18 cellular contexts compared by ENCODE assay signal in genomic region chr7:77846317-77847092, GRCh38. TPM values are rescaled to one million over a fixed set of nuclear protein-coding genes. Genes with fewer than 3 reads are reported as not detected.
DNase-seq lines count a peak whose midpoint lies in the region; ATAC-seq and TF ChIP-seq lines count a peak whose summit lies in the region.
"Had no signal": no experiment of that assay in that cellular context is flagged by ENCODE, and none has a peak within 500 bp of the region (broad histone marks: within the 10 kb centered on the region; RNA-seq: fewer than 3 reads in every experiment).

No MANE protein-coding gene starts in this region.

- H3K4me3 Mint-ChIP-seq in CD8-positive, alpha-beta memory T cell, result no peak overlapping the region
- H3K4me3 Mint-ChIP-seq in effector memory CD8-positive, alpha-beta T cell, result no peak overlapping the region
- no peak overlapping the region for H3K4me3 Mint-ChIP-seq in activated T-cell treated with anti-CD3 and anti-CD28 coated beads, Interleukin-2, amount 50 U/mL, for 72 hours
- H3K4me3 Mint-ChIP-seq: B cell; CD4-positive, alpha-beta T cell had no signal

- H3F3A ChIP-seq in SU-DHL-6 (ENCODE audit: insufficient read depth), result peaks cover 51% of the 10 kb centered on the region

- no peak overlapping the region for H3K14ac ChIP-seq in trophoblast cell (ENCODE audit: low read length)

- H3K36me3 Mint-ChIP-seq in CD8-positive, alpha-beta memory T cell, result peaks cover 0 to 24% (median 7%) of the 10 kb centered on the region in 3 donors
- H3K36me3 Mint-ChIP-seq in effector memory CD8-positive, alpha-beta T cell (ENCODE audit: insufficient read depth), result peaks cover 3% of the 10 kb centered on the region
- peaks cover 0 to 2% of the 10 kb centered on the region in 2 donors for H3K36me3 Mint-ChIP-seq in activated T-cell treated with anti-CD3 and anti-CD28 coated beads, Interleukin-2, amount 50 U/mL, for 72 hours (ENCODE audit: insufficient read depth in 2 of 2)

- H2BK12ac ChIP-seq in trophoblast cell (ENCODE audit: low read length), result no peak overlapping the region

- H3K4me3 ChIP-seq in CD8-positive, alpha-beta memory T cell (ENCODE audit: low read length), result no peak overlapping the region
- H3K4me3 ChIP-seq in SU-DHL-6 (ENCODE audit: insufficient read depth, low read length, poor library complexity, severe bottlenecking), result no peak overlapping the region
- H3K4me3 ChIP-seq in gastrocnemius medialis, result no peak overlapping the region
- no peak overlapping the region for H3K4me3 ChIP-seq in trophoblast cell (ENCODE audit: low read depth, low read length)

- no CpG with 5 or more reads among the region's 8 CpGs for WGBS in trophoblast cell (ENCODE audit: extremely low coverage, insufficient coverage, insufficient read length)

- H4K91ac ChIP-seq in trophoblast cell (ENCODE audit: low read depth, low read length), result no peak overlapping the region

- H2AK5ac ChIP-seq in trophoblast cell (ENCODE audit: low read length), result no peak overlapping the region

- no peaks in the 10 kb centered on the region for H4K20me1 ChIP-seq in SU-DHL-6 (ENCODE audit: low read depth, low read length)

- H3K18ac ChIP-seq in trophoblast cell (ENCODE audit: low read length), result no peak overlapping the region

- TF ChIP-seq CTCF in SU-DHL-6 (IDR thresholded peaks at IDR 0.05; ENCODE audit: insufficient read depth, low read length, poor library complexity, severe bottlenecking), result no peak
- no peak for TF ChIP-seq CTCF in gastrocnemius medialis (IDR thresholded peaks at IDR 0.05 in 4 of 5, conservative IDR thresholded peaks at IDR 0.05 in 1 of 5)

- H2AFZ ChIP-seq in SU-DHL-6 (ENCODE audit: low read depth, low read length, severe bottlenecking) (no peak overlapping the region), trophoblast cell (ENCODE audit: insufficient read depth, low read length, poor library complexity) (no peak overlapping the region)

- peaks cover 27 to 57% (median 41%) of the 10 kb centered on the region in 3 donors for H3K4me1 Mint-ChIP-seq in CD8-positive, alpha-beta memory T cell
- H3K4me1 Mint-ChIP-seq in effector memory CD8-positive, alpha-beta T cell (ENCODE audit: low read depth in 2 of 2), result peaks cover 16 to 35% of the 10 kb centered on the region in 2 donors
- peaks cover 14% of the 10 kb centered on the region for H3K4me1 Mint-ChIP-seq in activated T-cell treated with anti-CD3 and anti-CD28 coated beads, Interleukin-2, amount 50 U/mL, for 72 hours (ENCODE audit: low read depth)

- intact Hi-C loops in gastrocnemius medialis (cut with DNase I; ENCODE audit: low total_unique reads), result no loop called here

- no peak overlapping the region for H3K4ac ChIP-seq in trophoblast cell (ENCODE audit: low read depth, low read length)

- H3K27me3 ChIP-seq in CD8-positive, alpha-beta memory T cell (ENCODE audit: insufficient read depth, low read length, poor library complexity, severe bottlenecking), result no peaks in the 10 kb centered on the region
- no peaks in the 10 kb centered on the region for H3K27me3 ChIP-seq in SU-DHL-6 (ENCODE audit: low read length)
- no peaks in the 10 kb centered on the region for H3K27me3 ChIP-seq in gastrocnemius medialis
- H3K27me3 ChIP-seq in trophoblast cell (ENCODE audit: insufficient read depth, low read length), result no peaks in the 10 kb centered on the region

- POLR2A ChIA-PET in CD8-positive, alpha-beta memory T cell (lab: Charles Lee), result no interaction called here

- ATAC-seq in effector memory CD8-positive, alpha-beta T cell (replicated peaks), result no peak
- ATAC-seq in gastrocnemius medialis, result no peak
- no peak for ATAC-seq in activated T-cell treated with anti-CD3 and anti-CD28 coated beads, Interleukin-2, amount 50 U/mL, for 72 hours (replicated peaks in 1 of 2)
- ATAC-seq: HCT116 had no signal

- no peaks in the 10 kb centered on the region for H3K9me3 Mint-ChIP-seq in CD8-positive, alpha-beta memory T cell
- H3K9me3 Mint-ChIP-seq in effector memory CD8-positive, alpha-beta T cell, result no peaks in the 10 kb centered on the region
- peaks cover 0 to 1% of the 10 kb centered on the region in 2 donors for H3K9me3 Mint-ChIP-seq in activated T-cell treated with anti-CD3 and anti-CD28 coated beads, Interleukin-2, amount 50 U/mL, for 72 hours
- H3K9me3 Mint-ChIP-seq: CD4-positive, alpha-beta T cell had no signal

- no peak overlapping the region for H4K8ac ChIP-seq in trophoblast cell (ENCODE audit: low read depth, low read length)

- no peak for DNase-seq in CD8-positive, alpha-beta memory T cell
- DNase-seq in effector memory CD8-positive, alpha-beta T cell, result no peak
- DNase-seq in gastrocnemius medialis (no peak), putamen (ENCODE audit: low spot score) (no peak), trophoblast cell (no peak), amygdala (lab: John Stamatoyannopoulos, UW) (no peak)
- DNase-seq in activated T-cell treated with anti-CD3 and anti-CD28 coated beads, Interleukin-2, amount 50 U/mL, for 72 hours, result no peak
- DNase-seq: 8988T; C1 segment of cervical spinal cord; CD4-positive, alpha-beta T cell; DMS153; DMS79 treated with DMSO at 0.1 percent for 48 hours; EL; IMR-90 had no signal

- H3K79me1 ChIP-seq in trophoblast cell (ENCODE audit: low read length), result no peaks in the 10 kb centered on the region

- H3K36me3 ChIP-seq in CD8-positive, alpha-beta memory T cell (ENCODE audit: insufficient read depth, low read length), result no peaks in the 10 kb centered on the region
- peaks cover 16% of the 10 kb centered on the region; the same call in 1 of the 2 replicates for H3K36me3 ChIP-seq in SU-DHL-6 (ENCODE audit: low read length)
- H3K36me3 ChIP-seq in gastrocnemius medialis, result no peaks in the 10 kb centered on the region
- no peaks in the 10 kb centered on the region for H3K36me3 ChIP-seq in trophoblast cell (ENCODE audit: control insufficient read depth in 1 of 2, insufficient read depth in 2 of 2, low read length in 2 of 2)

- H3K27ac ChIP-seq in CD8-positive, alpha-beta memory T cell (ENCODE audit: low read depth, low read length), result peak overlapping the region; percentile 33
- H3K27ac ChIP-seq in SU-DHL-6 (ENCODE audit: low read depth, low read length) (peak overlapping the region; percentile 84), gastrocnemius medialis (peak overlapping the region in 3 of 4 donors; percentile 42 to 70 (median 54)), trophoblast cell (ENCODE audit: low read depth, low read length) (no peak overlapping the region)
- H3K27ac ChIP-seq: HL-60 had no signal

- CTCF ChIA-PET in CD8-positive, alpha-beta memory T cell (lab: Charles Lee), result no interaction called here

- H3K27me3 Mint-ChIP-seq in CD8-positive, alpha-beta memory T cell, result no peaks in the 10 kb centered on the region
- no peaks in the 10 kb centered on the region for H3K27me3 Mint-ChIP-seq in effector memory CD8-positive, alpha-beta T cell
- H3K27me3 Mint-ChIP-seq in activated T-cell treated with anti-CD3 and anti-CD28 coated beads, Interleukin-2, amount 50 U/mL, for 72 hours (ENCODE audit: low read depth), result no peaks in the 10 kb centered on the region
- H3K27me3 Mint-ChIP-seq: B cell; CD4-positive, alpha-beta T cell had no signal

- H3K9me3 ChIP-seq in CD8-positive, alpha-beta memory T cell (ENCODE audit: low read length), result no peaks in the 10 kb centered on the region
- H3K9me3 ChIP-seq in SU-DHL-6 (ENCODE audit: insufficient read depth, low read length) (no peaks in the 10 kb centered on the region), gastrocnemius medialis (no peaks in the 10 kb centered on the region), trophoblast cell (ENCODE audit: insufficient read depth, low read depth, low read length) (no peaks in the 10 kb centered on the region)

- H3K79me2 ChIP-seq in SU-DHL-6 (ENCODE audit: insufficient read depth, low read length) (peaks cover 99% of the 10 kb centered on the region), trophoblast cell (ENCODE audit: control insufficient read depth, insufficient read depth, low read length, poor library complexity) (no peaks in the 10 kb centered on the region)

- no peaks in the 10 kb centered on the region for H3K9me2 ChIP-seq in SU-DHL-6 (replicated peaks; ENCODE audit: insufficient read depth, low read length)

- H3K9ac ChIP-seq in SU-DHL-6 (ENCODE audit: low read length), result no peak overlapping the region
- no peak overlapping the region for H3K9ac ChIP-seq in trophoblast cell (ENCODE audit: low read length)

- peak overlapping the region; percentile 99 for H3K4me2 ChIP-seq in SU-DHL-6 (ENCODE audit: low read depth, low read length, poor library complexity, severe bottlenecking)
- no peak overlapping the region for H3K4me2 ChIP-seq in trophoblast cell (ENCODE audit: low read length)

- no peak overlapping the region for H3K23ac ChIP-seq in trophoblast cell (ENCODE audit: low read length)

- in situ Hi-C loops in gastrocnemius medialis (cut with MboI; ENCODE audit: low sequenced_read_pairs in 4 of 4), result no loop called here

- no peak overlapping the region for H4K12ac ChIP-seq in trophoblast cell (ENCODE audit: low read depth, low read length)

- H3K4me1 ChIP-seq in CD8-positive, alpha-beta memory T cell (ENCODE audit: insufficient read depth, low read length), result no peaks in the 10 kb centered on the region
- H3K4me1 ChIP-seq in gastrocnemius medialis (peaks cover 14 to 16% of the 10 kb centered on the region in 2 donors), trophoblast cell (ENCODE audit: control insufficient read depth in 1 of 2, insufficient read depth in 2 of 2, low read length in 2 of 2) (no peaks in the 10 kb centered on the region)

- H2BK120ac ChIP-seq in trophoblast cell (ENCODE audit: insufficient read depth, low read length, poor library complexity), result no peak overlapping the region

- peak overlapping the region in 1 of 8 donors; percentile 32 for H3K27ac Mint-ChIP-seq in CD8-positive, alpha-beta memory T cell
- peak overlapping the region; percentile 41 to 46 for H3K27ac Mint-ChIP-seq in effector memory CD8-positive, alpha-beta T cell
- no peak overlapping the region for H3K27ac Mint-ChIP-seq in activated T-cell treated with anti-CD3 and anti-CD28 coated beads, Interleukin-2, amount 50 U/mL, for 72 hours
- H3K27ac Mint-ChIP-seq: CD4-positive, alpha-beta T cell had no signal

- no peak for TF ChIP-seq POLR2A in gastrocnemius medialis (IDR thresholded peaks at IDR 0.05)

- H2BK5ac ChIP-seq in trophoblast cell (ENCODE audit: low read depth, low read length, poor library complexity), result no peak overlapping the region

RNA-seq across cellular contexts. Expression of gene PHTF2, which starts 47.9 kb away (rescaled TPM):
- 10 to 100 TPM; 39.3 to 44.5 TPM for total RNA-seq in CD8-positive, alpha-beta memory T cell
- polyA plus RNA-seq in CD8-positive, alpha-beta memory T cell, result 13.7 TPM
- 100 to 1,000 TPM in 2 of 4 donors, 10 to 100 TPM in 2; 81.2 to 163 (median 108) TPM for total RNA-seq in gastrocnemius medialis
- total RNA-seq in activated T-cell treated with anti-CD3 and anti-CD28 coated beads, Interleukin-2, amount 50 U/mL, for 72 hours, result 10 to 100 TPM; 16.3 to 25.5 TPM
- polyA plus RNA-seq in trophoblast cell (2013), result 35.9 and 37.1 TPM in 2 replicates

RNA-seq across cellular contexts. Expression of gene TMEM60, which starts 48.3 kb away (rescaled TPM):
- 1 to 10 TPM; 7.6 to 8.9 TPM for total RNA-seq in CD8-positive, alpha-beta memory T cell
- polyA plus RNA-seq in CD8-positive, alpha-beta memory T cell, result 24.2 TPM
- total RNA-seq in gastrocnemius medialis, result 10 to 100 TPM in 3 of 4 donors, 1 to 10 TPM in 1; 7.0 to 26.9 (median 13.3) TPM
- 10 to 100 TPM; 10.9 to 11.0 TPM for total RNA-seq in activated T-cell treated with anti-CD3 and anti-CD28 coated beads, Interleukin-2, amount 50 U/mL, for 72 hours
- polyA plus RNA-seq in trophoblast cell (2013), result 18.3 and 19.1 TPM in 2 replicates
